16 cellular contexts compared by ENCODE assay signal in genomic region chr2:27636766-27637165, GRCh38.
"Had no signal": no experiment of that assay in that cellular context is flagged by ENCODE, and none has a peak within 500 bp of the region (broad histone marks: within the 10 kb centered on the region; RNA-seq: fewer than 3 reads in every experiment).

No MANE protein-coding gene starts in this region.

- H3K4me1 Mint-ChIP-seq: neural progenitor cell had no signal

- H3K4me3 Mint-ChIP-seq: activated CD4-positive, alpha-beta T cell treated with anti-CD3 and anti-CD28 coated beads, Interleukin-2, amount 10 ng/mL, durations not matched to agents 7 days and 5 days; activated naive CD8-positive, alpha-beta T cell treated with anti-CD3 and anti-CD28 coated beads for 36 hours; neural progenitor cell; T-cell had no signal

- H3K27me3 ChIP-seq: neural progenitor cell, ovary, suprapubic skin, upper lobe of right lung had no signal

- ATAC-seq: left cardiac atrium; lower lobe of right lung; stimulated activated naive CD8-positive, alpha-beta T cell treated with anti-CD3 and anti-CD28 coated beads, Interleukin-15, Interleukin-2, amounts not matched to agents 100 U/mL and 50 U/mL, for 24 hours; T-cell; upper lobe of right lung had no signal

- H3K4me1 ChIP-seq: lower lobe of right lung, neural progenitor cell, suprapubic skin, upper lobe of right lung had no signal

- H3K9me3 Mint-ChIP-seq: activated CD4-positive, alpha-beta T cell treated with anti-CD3 and anti-CD28 coated beads, Interleukin-2, amount 10 ng/mL, durations not matched to agents 7 days and 5 days; activated naive CD8-positive, alpha-beta T cell treated with anti-CD3 and anti-CD28 coated beads for 36 hours; neural progenitor cell; T-cell had no signal

- H3K27ac Mint-ChIP-seq: activated CD4-positive, alpha-beta T cell treated with anti-CD3 and anti-CD28 coated beads, Interleukin-2, amount 10 ng/mL, durations not matched to agents 7 days and 5 days; activated naive CD8-positive, alpha-beta T cell treated with anti-CD3 and anti-CD28 coated beads for 36 hours; neural progenitor cell; T-cell had no signal

- DNase-seq: activated CD4-positive, alpha-beta T cell treated with anti-CD3 and anti-CD28 coated beads, Interleukin-2, amount 10 ng/mL, durations not matched to agents 7 days and 5 days; activated effector memory CD4-positive, alpha-beta T cell treated with anti-CD3 and anti-CD28 coated beads, Interleukin-2, amount 50 U/mL, for 16 hours; activated naive CD8-positive, alpha-beta T cell treated with anti-CD3 and anti-CD28 coated beads for 36 hours; activated T-cell treated with anti-CD3 and anti-CD28 coated beads, Interleukin-2, amount 50 U/mL, for 1 hour; left cardiac atrium; lower lobe of right lung; midbrain; ovary; stimulated activated CD4-positive, alpha-beta T cell treated with anti-CD3 and anti-CD28 coated beads, Interleukin-4, amount 100 ng/mL, for 1 hour; stimulated activated CD8-positive, alpha-beta memory T cell treated with anti-CD3 and anti-CD28 coated beads, Interleukin-4, amount 100 ng/mL, for 48 hours; stimulated activated naive CD8-positive, alpha-beta T cell treated with anti-CD3 and anti-CD28 coated beads, Interleukin-15, Interleukin-2, amounts not matched to agents 100 U/mL and 50 U/mL, for 24 hours; T-cell; upper lobe of right lung had no signal

- H3K27ac ChIP-seq: lower lobe of right lung, neural progenitor cell, ovary, suprapubic skin, upper lobe of right lung had no signal

- H3K9me3 ChIP-seq: lower lobe of right lung, ovary, suprapubic skin, upper lobe of right lung had no signal

- H3K36me3 ChIP-seq: ovary had no signal

- H3K27me3 Mint-ChIP-seq: activated CD4-positive, alpha-beta T cell treated with anti-CD3 and anti-CD28 coated beads, Interleukin-2, amount 10 ng/mL, durations not matched to agents 7 days and 5 days; activated naive CD8-positive, alpha-beta T cell treated with anti-CD3 and anti-CD28 coated beads for 36 hours; T-cell had no signal

- H3K4me3 ChIP-seq: lower lobe of right lung, neural progenitor cell, ovary, suprapubic skin, upper lobe of right lung had no signal

- FAIRE-seq: endometrium had no signal
